Comparison of ENCODE assay signal across 8 cellular contexts in genomic region chr4:186676531-186677158, GRCh38. TPM values are rescaled to one million over a fixed set of nuclear protein-coding genes. Genes with fewer than 3 reads are reported as not detected.
A peak's percentile ranks its signal among the peaks of the same experiment; 100 is the strongest.
DNase-seq lines count a peak whose midpoint lies in the region; ATAC-seq and TF ChIP-seq lines count a peak whose summit lies in the region.
"Had no signal": no experiment of that assay in that cellular context is flagged by ENCODE, and none has a peak within 500 bp of the region (broad histone marks: within the 10 kb centered on the region; RNA-seq: fewer than 3 reads in every experiment).

No MANE protein-coding gene starts in this region.

- DNase-seq in HS-27A (ENCODE audit: low read depth): peak; percentile 19
- DNase-seq in breast epithelium (ENCODE audit: low spot score in 2 of 2): no peak
- peak; percentile 97 for DNase-seq in kidney glomerular epithelial cell (lab: John Stamatoyannopoulos, UW)
- no peak for DNase-seq in upper lobe of left lung
- no peak for DNase-seq in anterior cingulate cortex (lab: John Stamatoyannopoulos, UW)
- DNase-seq: NCI-H146 had no signal

- TF ChIP-seq EP300 in upper lobe of left lung (IDR thresholded peaks at IDR 0.05): no peak

- H3K36me3 ChIP-seq in breast epithelium (no peaks in the 10 kb centered on the region), upper lobe of left lung (no peaks in the 10 kb centered on the region)

- H3K27me3 ChIP-seq in breast epithelium: no peaks in the 10 kb centered on the region
- H3K27me3 ChIP-seq in upper lobe of left lung: no peaks in the 10 kb centered on the region

- TF ChIP-seq CTCF in breast epithelium (IDR thresholded peaks at IDR 0.05) (no peak), upper lobe of left lung (IDR thresholded peaks at IDR 0.05) (no peak)

- H3K4me3 ChIP-seq in breast epithelium: no peak overlapping the region
- no peak overlapping the region for H3K4me3 ChIP-seq in upper lobe of left lung

- WGBS in upper lobe of left lung, 2 donors: 22 to 40% methylated on average over 1 of the region's 1 CpG

- TF ChIP-seq POLR2A in breast epithelium (IDR thresholded peaks at IDR 0.05) (no peak), upper lobe of left lung (IDR thresholded peaks at IDR 0.05) (no peak)

- H3K4me1 ChIP-seq in breast epithelium (no peaks in the 10 kb centered on the region), upper lobe of left lung (peaks cover 0 to 9% (median 7%) of the 10 kb centered on the region in 4 donors)

- H3K27ac ChIP-seq in breast epithelium: peak overlapping the region; percentile 15 to 65
- no peak overlapping the region for H3K27ac ChIP-seq in upper lobe of left lung

- ATAC-seq in upper lobe of left lung (ENCODE audit: low FRiP score in 2 of 2) (peak; percentile 79 to 82), GM21381 (IDR thresholded peaks at IDR 0.05; ENCODE audit: unreplicated experiment) (no peak), GM21423 (IDR thresholded peaks at IDR 0.05; ENCODE audit: unreplicated experiment) (no peak)

- intact Hi-C loops in breast epithelium (cut with DNase I; ENCODE audit: low total_unique reads): no loop called here

- H3K9me3 ChIP-seq in breast epithelium: no peaks in the 10 kb centered on the region
- H3K9me3 ChIP-seq in upper lobe of left lung: no peaks in the 10 kb centered on the region

RNA-seq across cellular contexts. Expression of gene FAT1, which starts 47.0 kb away (rescaled TPM):
- total RNA-seq in breast epithelium (100 to 1,000 TPM in 1 of 3 donors, 10 to 100 TPM in 2; 54.2 to 125 (median 87.2) TPM), upper lobe of left lung (10 to 100 TPM; 42.8 to 92.2 (median 77.4) TPM)

Comparison
In these comparisons a context has a peak if more than half of its experiments do, and no peak if none do; other contexts are left out.
1. DNase-seq: peak in HS-27A (single experiment) and kidney glomerular epithelial cell (single experiment); none in breast epithelium (0 of 2), upper lobe of left lung (0 of 2) and anterior cingulate cortex (0 of 58).
2. H3K27ac ChIP-seq: peak in breast epithelium (2 of 2); none in upper lobe of left lung (0 of 4).
3. ATAC-seq: peak in upper lobe of left lung (2 of 2); none in GM21381 (single experiment) and GM21423 (single experiment).